Comparison of ENCODE assay signal across 16 cellular contexts in the genomic region with DNA sequence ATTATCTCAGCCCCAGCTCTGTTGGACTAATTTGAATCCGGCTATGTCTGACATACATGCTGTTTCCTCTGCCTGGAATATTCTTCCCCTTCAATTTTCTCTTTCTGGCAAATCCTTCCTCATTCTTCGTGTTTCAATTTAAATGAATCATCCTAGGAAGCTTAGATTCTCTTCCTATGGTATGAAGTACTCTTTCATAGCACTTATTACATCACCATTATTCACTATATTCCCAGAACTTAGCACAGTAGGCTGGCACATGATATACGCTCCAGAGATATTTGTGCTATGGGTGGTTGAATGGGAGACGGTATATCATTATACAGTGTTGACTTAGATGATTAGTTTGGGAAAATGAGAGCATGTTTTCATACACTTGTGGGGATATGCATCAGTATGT.
DNase-seq lines count a peak whose midpoint lies in the region; ATAC-seq and TF ChIP-seq lines count a peak whose summit lies in the region.
"Had no signal": no experiment of that assay in that cellular context is flagged by ENCODE, and none has a peak within 500 bp of the region (broad histone marks: within the 10 kb centered on the region; RNA-seq: fewer than 3 reads in every experiment).

No MANE protein-coding gene starts in this region.

- no peak for TF ChIP-seq CTCF in cardiac fibroblast (IDR thresholded peaks at IDR 0.05; ENCODE audit: low read depth, low read length)

- peak; percentile 20 for DNase-seq in AG20443 (ENCODE audit: low spot score)
- peak; percentile 43 for DNase-seq in NCI-H226
- DNase-seq in cardiac fibroblast (ENCODE audit: low read depth in 2 of 2), result peak; percentile 63 to 80
- peak; percentile 62 for DNase-seq in iris pigment epithelial cell (ENCODE audit: low read depth)
- no peak for DNase-seq in NK-92 (lab: John Stamatoyannopoulos, UW; ENCODE audit: unreplicated experiment)
- no peak for DNase-seq in NCI-H345 (lab: John Stamatoyannopoulos, UW)
- no peak for DNase-seq in germinal center (ENCODE audit: low spot score)
- DNase-seq: activated CD8-positive, alpha-beta T cell treated with anti-CD3 and anti-CD28 coated beads for 36 hours; activated T-cell treated with anti-CD3 and anti-CD28 coated beads, Interleukin-2, amount 50 U/mL, for 48 hours; effector memory CD4-positive, alpha-beta T cell; NCI-H1417; NK-92 treated with Interleukin-12 subunit alpha and Interleukin-12 subunit beta, amount 100 ng/mL, for 24 hours; SHP77 treated with DMSO at 0.1 percent for 48 hours; stimulated activated CD4-positive, alpha-beta T cell treated with anti-CD3 and anti-CD28 coated beads, Interleukin-4, amount 100 ng/mL, for 24 hours had no signal

- H3K4me3 ChIP-seq in cardiac fibroblast (replicated peaks in 1 of 2; ENCODE audit: low read depth in 2 of 2, low read length in 2 of 2), result no peak overlapping the region

- ATAC-seq in GM18498 (IDR thresholded peaks at IDR 0.05; ENCODE audit: unreplicated experiment), result no peak
- ATAC-seq: activated CD8-positive, alpha-beta T cell treated with anti-CD3 and anti-CD28 coated beads for 36 hours; WTC11 had no signal

Comparison
In these comparisons a context has a peak if more than half of its experiments do, and no peak if none do; other contexts are left out.
1. DNase-seq: peak in AG20443 (single experiment), NCI-H226 (single experiment), cardiac fibroblast (2 of 2) and iris pigment epithelial cell (single experiment); none in NK-92 (single experiment), NCI-H345 (single experiment) and germinal center (single experiment).